Comparison of ENCODE assay signal across 8 cellular contexts in genomic region chr22:46053563-46054090, GRCh38.
DNase-seq lines count a peak whose midpoint lies in the region; ATAC-seq and TF ChIP-seq lines count a peak whose summit lies in the region.

No MANE protein-coding gene starts in this region.

- intact Hi-C loops in HCT116 (cut with micrococcal nuclease) = no loop called here
- intact Hi-C loops in body of pancreas (cut with DNase I) = no loop called here

- CTCF ChIA-PET in AG04450 (lab: Charles Lee) (no interaction called here), HCT116 (lab: Charles Lee) (interaction anchor here (1.0 to 1.8 kb wide), 6 partner anchors 12 to 63 kb away, joined by 3 to 10 read pairs (median 3); no protein-coding TSS in a partner anchor)

- peak overlapping the region; percentile 89 for H3K9ac ChIP-seq in HCT116 (ENCODE audit: low read length)

- H3K4me3 ChIP-seq in AG04450 (ENCODE audit: low read depth, low read length) = peak overlapping the region; percentile 64
- H3K4me3 ChIP-seq in HCT116 (replicated peaks in 1 of 2; ENCODE audit: low read depth in 1 of 2, low read length in 2 of 2) = peak overlapping the region; percentile 70 to 78
- H3K4me3 ChIP-seq in body of pancreas = peak overlapping the region; percentile 38 to 43
- H3K4me3 ChIP-seq in WERI-Rb-1 (ENCODE audit: low read depth, low read length) = no peak overlapping the region

- ATAC-seq in HCT116 = peak; percentile 72
- ATAC-seq in body of pancreas = peak; percentile 76
- no peak for ATAC-seq in HG02678 (IDR thresholded peaks at IDR 0.05; ENCODE audit: unreplicated experiment)

- WGBS in body of pancreas, 2 donors = 0% methylated on average over 34 of the region's 37 CpGs; no CpG with 5 or more reads in 1 of the 2 donors

- RAD21 ChIA-PET in HCT116 (lab: Charles Lee; ENCODE audit: low non-redundant PET in 1 of 2, low total read pairs in 2 of 2, uncharacterized antibody in 2 of 2, unreplicated experiment in 2 of 2) = interaction anchor here in 1 of 2 experiments (1.1 kb wide), 1 partner anchor 47 kb away, joined by 3 read pairs; no protein-coding TSS in a partner anchor

- H3K27ac ChIP-seq in AG04450 (ENCODE audit: low read depth, low read length) = peak overlapping the region; percentile 47
- H3K27ac ChIP-seq in HCT116 (ENCODE audit: low read depth, low read length) = peak overlapping the region; percentile 85
- peak overlapping the region; percentile 84 to 100 (median 98) for H3K27ac ChIP-seq in body of pancreas
- H3K27ac ChIP-seq in WERI-Rb-1 = no peak overlapping the region

- peaks cover 2% of the 10 kb centered on the region for H3K36me3 Mint-ChIP-seq in T-helper 2 cell treated with Interferon-gamma antibody and Interleukin-4, amounts not matched to agents 5 μg/mL and 100 μg/mL, for 36 hours (ENCODE audit: low read depth)

- H3K4me3 Mint-ChIP-seq in T-helper 2 cell treated with Interferon-gamma antibody and Interleukin-4, amounts not matched to agents 5 μg/mL and 100 μg/mL, for 36 hours = peak overlapping the region; percentile 92

- no peak overlapping the region for H2AFZ ChIP-seq in HCT116 (ENCODE audit: low read depth, low read length, poor library complexity, severe bottlenecking)

- no peak for TF ChIP-seq CTCF in AG04450 (IDR thresholded peaks at IDR 0.05; ENCODE audit: low read depth, low read length)
- TF ChIP-seq CTCF in HCT116 (IDR thresholded peaks at IDR 0.05 in 2 of 3, conservative IDR thresholded peaks at IDR 0.05 in 1 of 3; ENCODE audit: borderline replicate concordance in 1 of 3, insufficient read depth in 1 of 3, low read depth in 2 of 3, low read length in 2 of 3) = no peak
- no peak for TF ChIP-seq CTCF in body of pancreas (IDR thresholded peaks at IDR 0.05)
- no peak for TF ChIP-seq CTCF in WERI-Rb-1 (IDR thresholded peaks at IDR 0.05; ENCODE audit: low read depth, low read length)

- TF ChIP-seq RAD21 in HCT116 (IDR thresholded peaks at IDR 0.05; ENCODE audit: low read depth) = no peak

- H3K27ac Mint-ChIP-seq in T-helper 2 cell treated with Interferon-gamma antibody and Interleukin-4, amounts not matched to agents 5 μg/mL and 100 μg/mL, for 36 hours = peak overlapping the region; percentile 95

- peaks cover 47% of the 10 kb centered on the region for H3K79me2 ChIP-seq in HCT116 (ENCODE audit: insufficient read depth, low read length)

- POLR2A ChIA-PET in AG04450 (lab: Yijun Ruan, JAX) (interaction anchor here (0.6 to 2.1 kb wide), 4 partner anchors 16 to 190 kb away, joined by 3 to 6 read pairs (median 4); no protein-coding TSS in a partner anchor), HCT116 (lab: Charles Lee) (interaction anchor here (0.7 to 2.3 kb wide), 6 partner anchors 11 to 40 kb away, joined by 3 to 9 read pairs (median 4); no protein-coding TSS in a partner anchor)

- no peaks in the 10 kb centered on the region for H3K27me3 Mint-ChIP-seq in T-helper 2 cell treated with Interferon-gamma antibody and Interleukin-4, amounts not matched to agents 5 μg/mL and 100 μg/mL, for 36 hours (ENCODE audit: low read depth)

- H3K9me3 ChIP-seq in AG04450 (ENCODE audit: control insufficient read depth, insufficient read depth, low read length) (no peaks in the 10 kb centered on the region), HCT116 (ENCODE audit: control insufficient read depth in 1 of 2, insufficient read depth in 1 of 2, low read depth in 1 of 2, low read length in 2 of 2) (no peaks in the 10 kb centered on the region), body of pancreas (no peaks in the 10 kb centered on the region), WERI-Rb-1 (ENCODE audit: severe bottlenecking) (no peaks in the 10 kb centered on the region)

- H3K36me3 ChIP-seq in HCT116 (ENCODE audit: control insufficient read depth in 1 of 2, insufficient read depth in 2 of 2, low read length in 2 of 2) = no peaks in the 10 kb centered on the region
- no peaks in the 10 kb centered on the region for H3K36me3 ChIP-seq in body of pancreas (replicated peaks in 1 of 2; ENCODE audit: insufficient read depth in 1 of 2, low read depth in 2 of 2)
- no peaks in the 10 kb centered on the region for H3K36me3 ChIP-seq in WERI-Rb-1

- H3K4me1 ChIP-seq in HCT116 (ENCODE audit: control insufficient read depth in 1 of 2, insufficient read depth in 2 of 2, low read length in 2 of 2) (peaks cover 19 to 27% of the 10 kb centered on the region in 2 experiments), body of pancreas (peaks cover 88% of the 10 kb centered on the region)

- TF ChIP-seq POLR2A in HCT116 (IDR thresholded peaks at IDR 0.05; ENCODE audit: borderline replicate concordance, extremely low read depth, insufficient read depth, insufficient read length) = peak; percentile 8
- TF ChIP-seq POLR2A in body of pancreas (IDR thresholded peaks at IDR 0.05) = peak in 2 of 3 donors; percentile 34 to 59

- no peak for DNase-seq in AG04450 (ENCODE audit: low read depth, low spot score)
- no peak for DNase-seq in HCT116 (ENCODE audit: low read depth, low spot score)
- DNase-seq in T-helper 2 cell treated with Interferon-gamma antibody and Interleukin-4, amounts not matched to agents 5 μg/mL and 100 μg/mL, for 36 hours (ENCODE audit: low spot score) = peak; percentile 40
- DNase-seq in body of pancreas = peak; percentile 79 to 84 (median 83)
- DNase-seq in islet precursor cell = peak; percentile 15
- peak; percentile 41 for DNase-seq in stimulated activated CD4-positive, alpha-beta T cell treated with anti-CD3 and anti-CD28 coated beads, Interleukin-2, amount 100 ng/mL, for 4 hours (ENCODE audit: low read depth)
- DNase-seq in WERI-Rb-1 = no peak

- H3K9me3 Mint-ChIP-seq in T-helper 2 cell treated with Interferon-gamma antibody and Interleukin-4, amounts not matched to agents 5 μg/mL and 100 μg/mL, for 36 hours = no peaks in the 10 kb centered on the region

- no TSS peak for BruUV-seq in HCT116 (replicated peaks; lab: Mats Ljungman, UMichigan)

- H4K20me1 ChIP-seq in HCT116 (ENCODE audit: insufficient read depth) = no peaks in the 10 kb centered on the region

- no peaks in the 10 kb centered on the region for H3K27me3 ChIP-seq in AG04450 (ENCODE audit: control insufficient read depth, insufficient read depth, low read length)
- no peaks in the 10 kb centered on the region for H3K27me3 ChIP-seq in HCT116 (ENCODE audit: insufficient read depth, low read length)
- H3K27me3 ChIP-seq in body of pancreas = no peaks in the 10 kb centered on the region
- no peaks in the 10 kb centered on the region for H3K27me3 ChIP-seq in WERI-Rb-1 (ENCODE audit: insufficient read depth, low read depth, severe bottlenecking)

- peaks cover 29% of the 10 kb centered on the region for H3K4me1 Mint-ChIP-seq in T-helper 2 cell treated with Interferon-gamma antibody and Interleukin-4, amounts not matched to agents 5 μg/mL and 100 μg/mL, for 36 hours (ENCODE audit: low read depth)

- no peaks in the 10 kb centered on the region for H3K9me2 ChIP-seq in HCT116 (ENCODE audit: insufficient read depth)

- peak overlapping the region; percentile 97 for H3K4me2 ChIP-seq in HCT116 (ENCODE audit: low read length)

TF ChIP-seq in HCT116, 20 proteins besides CTCF, POLR2A, EP300 and RAD21 (continues in another document):
- TF ChIP-seq MAX (IDR thresholded peaks at IDR 0.05) (0 out of 2 replicates have a peak, but pooled peaks have one; percentile 1), POLR2AphosphoS5 (IDR thresholded peaks at IDR 0.05; ENCODE audit: low read depth, low read length) (peak; percentile 72), REST (IDR thresholded peaks at IDR 0.05; ENCODE audit: low read depth) (no peak), SIN3A (IDR thresholded peaks at IDR 0.05; ENCODE audit: low read depth) (peak; percentile 36; the same call in 1 of the 2 replicates), EGR1 (IDR thresholded peaks at IDR 0.05; ENCODE audit: low read depth) (no peak), TCF7L2 (IDR thresholded peaks at IDR 0.05; ENCODE audit: borderline replicate concordance, extremely low read depth, insufficient read depth, insufficient read length) (no peak)

Comparison
In these comparisons a context has a peak if more than half of its experiments do, and no peak if none do; other contexts are left out.
1. DNase-seq: peak in T-helper 2 cell treated with Interferon-gamma antibody and Interleukin-4, amounts not matched to agents 5 μg/mL and 100 μg/mL, for 36 hours (single experiment), body of pancreas (4 of 4), islet precursor cell (single experiment) and stimulated activated CD4-positive, alpha-beta T cell treated with anti-CD3 and anti-CD28 coated beads, Interleukin-2, amount 100 ng/mL, for 4 hours (single experiment); none in AG04450 (single experiment), HCT116 (single experiment) and WERI-Rb-1 (single experiment).